ENCODE assay signal across 1 cellular context in genomic region chr1:192808588-192809285, GRCh38.
TF ChIP-seq lines count a peak whose summit lies in the region.

A gene with protein sequence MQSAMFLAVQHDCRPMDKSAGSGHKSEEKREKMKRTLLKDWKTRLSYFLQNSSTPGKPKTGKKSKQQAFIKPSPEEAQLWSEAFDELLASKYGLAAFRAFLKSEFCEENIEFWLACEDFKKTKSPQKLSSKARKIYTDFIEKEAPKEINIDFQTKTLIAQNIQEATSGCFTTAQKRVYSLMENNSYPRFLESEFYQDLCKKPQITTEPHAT (plus strand): TSS chr1:192809039. CDS start chr1:192809072, 33 bp downstream.

TF ChIP-seq in HEK293, 187 proteins besides CTCF, POLR2A, EP300 and RAD21 (continued from another document and continues in another):
- TF ChIP-seq PRDM4 (tag by site-specific recombination; IDR thresholded peaks at IDR 0.05), result no peak
- TF ChIP-seq ZNF677 (tag by site-specific recombination; IDR thresholded peaks at IDR 0.05), result no peak
- TF ChIP-seq ZNF571 (tag by site-specific recombination; IDR thresholded peaks at IDR 0.05), result no peak
- TF ChIP-seq ZNF623 (tag by site-specific recombination; IDR thresholded peaks at IDR 0.05), result no peak
- TF ChIP-seq GLIS2 (tag by site-specific recombination; IDR thresholded peaks at IDR 0.05), result peak; percentile 47; the same call in 1 of the 2 replicates
- peak; percentile 94 for TF ChIP-seq ZNF121 (tag by site-specific recombination; IDR thresholded peaks at IDR 0.05)
- TF ChIP-seq ZBTB1 (tag by site-specific recombination; IDR thresholded peaks at IDR 0.05), result no peak
- TF ChIP-seq, protein P1, sequence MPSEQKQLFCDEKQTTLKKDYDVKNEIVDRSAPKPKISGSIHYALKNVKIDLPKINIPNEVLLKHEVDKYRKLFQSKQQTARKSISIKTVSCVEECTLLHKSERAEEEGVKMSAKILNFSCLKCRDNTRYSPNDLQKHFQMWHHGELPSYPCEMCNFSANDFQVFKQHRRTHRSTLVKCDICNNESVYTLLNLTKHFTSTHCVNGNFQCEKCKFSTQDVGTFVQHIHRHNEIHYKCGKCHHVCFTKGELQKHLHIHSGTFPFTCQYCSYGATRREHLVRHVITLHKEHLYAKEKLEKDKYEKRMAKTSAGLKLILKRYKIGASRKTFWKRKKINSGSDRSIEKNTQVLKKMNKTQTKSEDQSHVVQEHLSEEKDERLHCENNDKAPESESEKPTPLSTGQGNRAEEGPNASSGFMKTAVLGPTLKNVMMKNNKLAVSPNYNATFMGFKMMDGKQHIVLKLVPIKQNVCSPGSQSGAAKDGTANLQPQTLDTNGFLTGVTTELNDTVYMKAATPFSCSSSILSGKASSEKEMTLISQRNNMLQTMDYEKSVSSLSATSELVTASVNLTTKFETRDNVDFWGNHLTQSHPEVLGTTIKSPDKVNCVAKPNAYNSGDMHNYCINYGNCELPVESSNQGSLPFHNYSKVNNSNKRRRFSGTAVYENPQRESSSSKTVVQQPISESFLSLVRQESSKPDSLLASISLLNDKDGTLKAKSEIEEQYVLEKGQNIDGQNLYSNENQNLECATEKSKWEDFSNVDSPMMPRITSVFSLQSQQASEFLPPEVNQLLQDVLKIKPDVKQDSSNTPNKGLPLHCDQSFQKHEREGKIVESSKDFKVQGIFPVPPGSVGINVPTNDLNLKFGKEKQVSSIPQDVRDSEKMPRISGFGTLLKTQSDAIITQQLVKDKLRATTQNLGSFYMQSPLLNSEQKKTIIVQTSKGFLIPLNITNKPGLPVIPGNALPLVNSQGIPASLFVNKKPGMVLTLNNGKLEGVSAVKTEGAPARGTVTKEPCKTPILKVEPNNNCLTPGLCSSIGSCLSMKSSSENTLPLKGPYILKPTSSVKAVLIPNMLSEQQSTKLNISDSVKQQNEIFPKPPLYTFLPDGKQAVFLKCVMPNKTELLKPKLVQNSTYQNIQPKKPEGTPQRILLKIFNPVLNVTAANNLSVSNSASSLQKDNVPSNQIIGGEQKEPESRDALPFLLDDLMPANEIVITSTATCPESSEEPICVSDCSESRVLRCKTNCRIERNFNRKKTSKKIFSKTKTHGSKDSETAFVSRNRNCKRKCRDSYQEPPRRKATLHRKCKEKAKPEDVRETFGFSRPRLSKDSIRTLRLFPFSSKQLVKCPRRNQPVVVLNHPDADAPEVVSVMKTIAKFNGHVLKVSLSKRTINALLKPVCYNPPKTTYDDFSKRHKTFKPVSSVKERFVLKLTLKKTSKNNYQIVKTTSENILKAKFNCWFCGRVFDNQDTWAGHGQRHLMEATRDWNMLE (tag by site-specific recombination; conservative IDR thresholded peaks at IDR 0.05; ENCODE audit: low read depth), result no peak
- TF ChIP-seq ZNF654 (tag by site-specific recombination; IDR thresholded peaks at IDR 0.05; ENCODE audit: low read depth), result no peak
- no peak for TF ChIP-seq OVOL3 (tag by site-specific recombination; IDR thresholded peaks at IDR 0.05)
- TF ChIP-seq, protein P2, sequence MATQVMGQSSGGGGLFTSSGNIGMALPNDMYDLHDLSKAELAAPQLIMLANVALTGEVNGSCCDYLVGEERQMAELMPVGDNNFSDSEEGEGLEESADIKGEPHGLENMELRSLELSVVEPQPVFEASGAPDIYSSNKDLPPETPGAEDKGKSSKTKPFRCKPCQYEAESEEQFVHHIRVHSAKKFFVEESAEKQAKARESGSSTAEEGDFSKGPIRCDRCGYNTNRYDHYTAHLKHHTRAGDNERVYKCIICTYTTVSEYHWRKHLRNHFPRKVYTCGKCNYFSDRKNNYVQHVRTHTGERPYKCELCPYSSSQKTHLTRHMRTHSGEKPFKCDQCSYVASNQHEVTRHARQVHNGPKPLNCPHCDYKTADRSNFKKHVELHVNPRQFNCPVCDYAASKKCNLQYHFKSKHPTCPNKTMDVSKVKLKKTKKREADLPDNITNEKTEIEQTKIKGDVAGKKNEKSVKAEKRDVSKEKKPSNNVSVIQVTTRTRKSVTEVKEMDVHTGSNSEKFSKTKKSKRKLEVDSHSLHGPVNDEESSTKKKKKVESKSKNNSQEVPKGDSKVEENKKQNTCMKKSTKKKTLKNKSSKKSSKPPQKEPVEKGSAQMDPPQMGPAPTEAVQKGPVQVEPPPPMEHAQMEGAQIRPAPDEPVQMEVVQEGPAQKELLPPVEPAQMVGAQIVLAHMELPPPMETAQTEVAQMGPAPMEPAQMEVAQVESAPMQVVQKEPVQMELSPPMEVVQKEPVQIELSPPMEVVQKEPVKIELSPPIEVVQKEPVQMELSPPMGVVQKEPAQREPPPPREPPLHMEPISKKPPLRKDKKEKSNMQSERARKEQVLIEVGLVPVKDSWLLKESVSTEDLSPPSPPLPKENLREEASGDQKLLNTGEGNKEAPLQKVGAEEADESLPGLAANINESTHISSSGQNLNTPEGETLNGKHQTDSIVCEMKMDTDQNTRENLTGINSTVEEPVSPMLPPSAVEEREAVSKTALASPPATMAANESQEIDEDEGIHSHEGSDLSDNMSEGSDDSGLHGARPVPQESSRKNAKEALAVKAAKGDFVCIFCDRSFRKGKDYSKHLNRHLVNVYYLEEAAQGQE (tag by site-specific recombination; IDR thresholded peaks at IDR 0.05), result no peak
- TF ChIP-seq ZNF350 (tag by site-specific recombination; IDR thresholded peaks at IDR 0.05), result no peak
- no peak; the same call in 1 of the 2 replicates for TF ChIP-seq ZNF391 (tag by site-specific recombination; IDR thresholded peaks at IDR 0.05; ENCODE audit: borderline replicate concordance, low read depth)
- TF ChIP-seq GFI1B (tag by site-specific recombination; IDR thresholded peaks at IDR 0.05), result no peak
- no peak for TF ChIP-seq ZNF274 (IDR thresholded peaks at IDR 0.05; ENCODE audit: low read length)
- TF ChIP-seq ZNF274 (tag by site-specific recombination; IDR thresholded peaks at IDR 0.05; ENCODE audit: borderline replicate concordance), result no peak
- TF ChIP-seq EGR2 (tag by site-specific recombination; IDR thresholded peaks at IDR 0.05; ENCODE audit: low read depth), result peak; percentile 81
- TF ChIP-seq ZNF202 (tag by site-specific recombination; IDR thresholded peaks at IDR 0.05; ENCODE audit: borderline replicate concordance), result no peak
- TF ChIP-seq, protein P3, sequence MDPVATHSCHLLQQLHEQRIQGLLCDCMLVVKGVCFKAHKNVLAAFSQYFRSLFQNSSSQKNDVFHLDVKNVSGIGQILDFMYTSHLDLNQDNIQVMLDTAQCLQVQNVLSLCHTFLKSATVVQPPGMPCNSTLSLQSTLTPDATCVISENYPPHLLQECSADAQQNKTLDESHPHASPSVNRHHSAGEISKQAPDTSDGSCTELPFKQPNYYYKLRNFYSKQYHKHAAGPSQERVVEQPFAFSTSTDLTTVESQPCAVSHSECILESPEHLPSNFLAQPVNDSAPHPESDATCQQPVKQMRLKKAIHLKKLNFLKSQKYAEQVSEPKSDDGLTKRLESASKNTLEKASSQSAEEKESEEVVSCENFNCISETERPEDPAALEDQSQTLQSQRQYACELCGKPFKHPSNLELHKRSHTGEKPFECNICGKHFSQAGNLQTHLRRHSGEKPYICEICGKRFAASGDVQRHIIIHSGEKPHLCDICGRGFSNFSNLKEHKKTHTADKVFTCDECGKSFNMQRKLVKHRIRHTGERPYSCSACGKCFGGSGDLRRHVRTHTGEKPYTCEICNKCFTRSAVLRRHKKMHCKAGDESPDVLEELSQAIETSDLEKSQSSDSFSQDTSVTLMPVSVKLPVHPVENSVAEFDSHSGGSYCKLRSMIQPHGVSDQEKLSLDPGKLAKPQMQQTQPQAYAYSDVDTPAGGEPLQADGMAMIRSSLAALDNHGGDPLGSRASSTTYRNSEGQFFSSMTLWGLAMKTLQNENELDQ (tag by site-specific recombination; IDR thresholded peaks at IDR 0.05; ENCODE audit: low read depth), result no peak
- TF ChIP-seq, protein P4, sequence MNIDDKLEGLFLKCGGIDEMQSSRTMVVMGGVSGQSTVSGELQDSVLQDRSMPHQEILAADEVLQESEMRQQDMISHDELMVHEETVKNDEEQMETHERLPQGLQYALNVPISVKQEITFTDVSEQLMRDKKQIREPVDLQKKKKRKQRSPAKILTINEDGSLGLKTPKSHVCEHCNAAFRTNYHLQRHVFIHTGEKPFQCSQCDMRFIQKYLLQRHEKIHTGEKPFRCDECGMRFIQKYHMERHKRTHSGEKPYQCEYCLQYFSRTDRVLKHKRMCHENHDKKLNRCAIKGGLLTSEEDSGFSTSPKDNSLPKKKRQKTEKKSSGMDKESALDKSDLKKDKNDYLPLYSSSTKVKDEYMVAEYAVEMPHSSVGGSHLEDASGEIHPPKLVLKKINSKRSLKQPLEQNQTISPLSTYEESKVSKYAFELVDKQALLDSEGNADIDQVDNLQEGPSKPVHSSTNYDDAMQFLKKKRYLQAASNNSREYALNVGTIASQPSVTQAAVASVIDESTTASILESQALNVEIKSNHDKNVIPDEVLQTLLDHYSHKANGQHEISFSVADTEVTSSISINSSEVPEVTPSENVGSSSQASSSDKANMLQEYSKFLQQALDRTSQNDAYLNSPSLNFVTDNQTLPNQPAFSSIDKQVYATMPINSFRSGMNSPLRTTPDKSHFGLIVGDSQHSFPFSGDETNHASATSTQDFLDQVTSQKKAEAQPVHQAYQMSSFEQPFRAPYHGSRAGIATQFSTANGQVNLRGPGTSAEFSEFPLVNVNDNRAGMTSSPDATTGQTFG (tag by site-specific recombination; IDR thresholded peaks at IDR 0.05; ENCODE audit: borderline replicate concordance), result no peak
- peak; percentile 50; the same call in 1 of the 2 replicates for TF ChIP-seq SP7 (tag by site-specific recombination; IDR thresholded peaks at IDR 0.05)
- TF ChIP-seq, protein P5, sequence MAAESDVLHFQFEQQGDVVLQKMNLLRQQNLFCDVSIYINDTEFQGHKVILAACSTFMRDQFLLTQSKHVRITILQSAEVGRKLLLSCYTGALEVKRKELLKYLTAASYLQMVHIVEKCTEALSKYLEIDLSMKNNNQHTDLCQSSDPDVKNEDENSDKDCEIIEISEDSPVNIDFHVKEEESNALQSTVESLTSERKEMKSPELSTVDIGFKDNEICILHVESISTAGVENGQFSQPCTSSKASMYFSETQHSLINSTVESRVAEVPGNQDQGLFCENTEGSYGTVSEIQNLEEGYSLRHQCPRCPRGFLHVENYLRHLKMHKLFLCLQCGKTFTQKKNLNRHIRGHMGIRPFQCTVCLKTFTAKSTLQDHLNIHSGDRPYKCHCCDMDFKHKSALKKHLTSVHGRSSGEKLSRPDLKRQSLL (tag by site-specific recombination; IDR thresholded peaks at IDR 0.05), result no peak
- no peak for TF ChIP-seq ZNF433 (tag by site-specific recombination; IDR thresholded peaks at IDR 0.05; ENCODE audit: low read depth)
- TF ChIP-seq ZNF24 (tag by site-specific recombination; IDR thresholded peaks at IDR 0.05), result no peak
- TF ChIP-seq ZNF645 (tag by site-specific recombination; IDR thresholded peaks at IDR 0.05), result no peak
- no peak for TF ChIP-seq REPIN1 (tag by site-specific recombination; IDR thresholded peaks at IDR 0.05; ENCODE audit: low read depth)
- TF ChIP-seq ZNF16 (tag by site-specific recombination; IDR thresholded peaks at IDR 0.05; ENCODE audit: low read depth), result no peak
- TF ChIP-seq ZNF558 (tag by site-specific recombination; IDR thresholded peaks at IDR 0.05), result no peak
- no peak for TF ChIP-seq ZNF639 (tag by site-specific recombination; IDR thresholded peaks at IDR 0.05)
- no peak for TF ChIP-seq ZNF707 (tag by site-specific recombination; IDR thresholded peaks at IDR 0.05)
- TF ChIP-seq BCL11A (tag by site-specific recombination; IDR thresholded peaks at IDR 0.05; ENCODE audit: low read depth), result no peak
- peak; percentile 29; the same call in 1 of the 2 replicates for TF ChIP-seq FEZF1 (tag by site-specific recombination; IDR thresholded peaks at IDR 0.05)
- peak; percentile 30; the same call in 1 of the 2 replicates for TF ChIP-seq ZBTB20 (tag by site-specific recombination; IDR thresholded peaks at IDR 0.05)
- TF ChIP-seq ZNF830 (tag by site-specific recombination; IDR thresholded peaks at IDR 0.05; ENCODE audit: low read depth), result no peak
- TF ChIP-seq KLF8 (tag by site-specific recombination; IDR thresholded peaks at IDR 0.05), result no peak
- TF ChIP-seq, protein P6, sequence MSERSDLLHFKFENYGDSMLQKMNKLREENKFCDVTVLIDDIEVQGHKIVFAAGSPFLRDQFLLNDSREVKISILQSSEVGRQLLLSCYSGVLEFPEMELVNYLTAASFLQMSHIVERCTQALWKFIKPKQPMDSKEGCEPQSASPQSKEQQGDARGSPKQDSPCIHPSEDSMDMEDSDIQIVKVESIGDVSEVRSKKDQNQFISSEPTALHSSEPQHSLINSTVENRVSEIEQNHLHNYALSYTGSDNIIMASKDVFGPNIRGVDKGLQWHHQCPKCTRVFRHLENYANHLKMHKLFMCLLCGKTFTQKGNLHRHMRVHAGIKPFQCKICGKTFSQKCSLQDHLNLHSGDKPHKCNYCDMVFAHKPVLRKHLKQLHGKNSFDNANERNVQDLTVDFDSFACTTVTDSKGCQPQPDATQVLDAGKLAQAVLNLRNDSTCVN (tag by site-specific recombination; optimal IDR thresholded peaks at IDR 0.05), result peak; percentile 64
